ENCODE assay signal across 13 cellular contexts in genomic region chr14:68084256-68084655, GRCh38.
A peak's percentile ranks its signal among the peaks of the same experiment; 100 is the strongest.
DNase-seq lines count a peak whose midpoint lies in the region; ATAC-seq and TF ChIP-seq lines count a peak whose summit lies in the region.
"Had no signal": no experiment of that assay in that cellular context is flagged by ENCODE, and none has a peak within 500 bp of the region (broad histone marks: within the 10 kb centered on the region; RNA-seq: fewer than 3 reads in every experiment).

No MANE protein-coding gene starts in this region.

- intact Hi-C loops in adrenal gland (cut with DNase I): no loop called here
- intact Hi-C loops in activated CD4-positive, alpha-beta memory T cell treated with anti-CD3 and anti-CD28 coated beads for 36 hours (cut with micrococcal nuclease): no loop called here

- H3K4me1 ChIP-seq in adrenal gland (replicated peaks in 1 of 2): peaks cover 6 to 9% of the 10 kb centered on the region in 2 donors

- H3K36me3 Mint-ChIP-seq in activated CD4-positive, alpha-beta memory T cell treated with anti-CD3 and anti-CD28 coated beads for 36 hours: no peaks in the 10 kb centered on the region

- DNase-seq in AG09319 (ENCODE audit: extremely low read depth, low read depth): no peak
- no peak for DNase-seq in HFF-Myc (ENCODE audit: extremely low read depth, low read depth)
- DNase-seq in adrenal gland: no peak
- DNase-seq in kidney epithelial cell (ENCODE audit: low read depth): no peak
- no peak for DNase-seq in germinal center (ENCODE audit: low spot score)
- DNase-seq in activated CD4-positive, alpha-beta T cell treated with anti-CD3 and anti-CD28 coated beads, Interleukin-2, amount 50 U/mL, for 48 hours: no peak
- DNase-seq in activated CD4-positive, alpha-beta memory T cell treated with anti-CD3 and anti-CD28 coated beads for 36 hours: no peak
- DNase-seq: activated effector memory CD4-positive, alpha-beta T cell treated with anti-CD3 and anti-CD28 coated beads, Interleukin-2, amount 50 U/mL, for 16 hours; CD4-positive, alpha-beta T cell had no signal

- H3K36me3 ChIP-seq in adrenal gland (replicated peaks in 1 of 2) (no peaks in the 10 kb centered on the region), kidney epithelial cell (ENCODE audit: control insufficient read depth, insufficient read depth, low read length) (no peaks in the 10 kb centered on the region)
- H3K36me3 ChIP-seq: suprapubic skin had no signal

- no peaks in the 10 kb centered on the region for H3K9me3 Mint-ChIP-seq in activated CD4-positive, alpha-beta memory T cell treated with anti-CD3 and anti-CD28 coated beads for 36 hours
- H3K9me3 Mint-ChIP-seq: CD4-positive, alpha-beta T cell; T-helper 2 cell treated with Interferon-gamma antibody and Interleukin-4, amounts not matched to agents 5 μg/mL and 100 μg/mL, for 36 hours had no signal

- peak; percentile 12 for TF ChIP-seq CTCF in AG09319 (IDR thresholded peaks at IDR 0.05; ENCODE audit: low read depth, low read length)
- TF ChIP-seq CTCF in HFF-Myc (IDR thresholded peaks at IDR 0.05; ENCODE audit: low read depth, low read length, missing control alignments): peak; percentile 10
- TF ChIP-seq CTCF in adrenal gland (IDR thresholded peaks at IDR 0.05): peak in 4 of 6 experiments; percentile 7 to 21 (median 14)
- TF ChIP-seq CTCF in kidney epithelial cell (IDR thresholded peaks at IDR 0.05; ENCODE audit: insufficient read depth, low read length, poor library complexity, severe bottlenecking): peak; percentile 46

- no peak overlapping the region for H3K27ac ChIP-seq in adrenal gland
- H3K27ac ChIP-seq: epithelial cell of prostate, suprapubic skin had no signal

- CTCF ChIA-PET in activated CD4-positive, alpha-beta memory T cell treated with anti-CD3 and anti-CD28 coated beads for 36 hours (lab: Charles Lee): interaction anchor here (1.2 kb wide), 1 partner anchor 12 kb away, joined by 3 read pairs; no protein-coding TSS in a partner anchor

- no peaks in the 10 kb centered on the region for H3K27me3 ChIP-seq in adrenal gland
- H3K27me3 ChIP-seq in kidney epithelial cell (ENCODE audit: control insufficient read depth, insufficient read depth, low read length): no peaks in the 10 kb centered on the region
- H3K27me3 ChIP-seq: suprapubic skin had no signal

- no peaks in the 10 kb centered on the region for H3K9me3 ChIP-seq in adrenal gland (replicated peaks in 1 of 3)
- H3K9me3 ChIP-seq: suprapubic skin had no signal

- POLR2A ChIA-PET in activated CD4-positive, alpha-beta memory T cell treated with anti-CD3 and anti-CD28 coated beads for 36 hours (lab: Charles Lee): no interaction called here

- no peak for TF ChIP-seq POLR2A in adrenal gland (IDR thresholded peaks at IDR 0.05)

- H3K4me1 Mint-ChIP-seq in activated CD4-positive, alpha-beta memory T cell treated with anti-CD3 and anti-CD28 coated beads for 36 hours (ENCODE audit: low read depth): peaks cover 8% of the 10 kb centered on the region

- no peak overlapping the region for H3K4me3 Mint-ChIP-seq in activated CD4-positive, alpha-beta memory T cell treated with anti-CD3 and anti-CD28 coated beads for 36 hours
- H3K4me3 Mint-ChIP-seq: CD4-positive, alpha-beta T cell; T-helper 2 cell treated with Interferon-gamma antibody and Interleukin-4, amounts not matched to agents 5 μg/mL and 100 μg/mL, for 36 hours had no signal

- no peak for ATAC-seq in GM19467 (IDR thresholded peaks at IDR 0.05; ENCODE audit: unreplicated experiment)

- H3K4me3 ChIP-seq in HFF-Myc (replicated peaks; ENCODE audit: low read depth, low read length) (no peak overlapping the region), adrenal gland (no peak overlapping the region), kidney epithelial cell (ENCODE audit: low read depth, low read length) (no peak overlapping the region)
- H3K4me3 ChIP-seq: suprapubic skin had no signal

- H3K27ac Mint-ChIP-seq in activated CD4-positive, alpha-beta memory T cell treated with anti-CD3 and anti-CD28 coated beads for 36 hours: no peak overlapping the region
- H3K27ac Mint-ChIP-seq: CD4-positive, alpha-beta T cell; T-helper 2 cell treated with Interferon-gamma antibody and Interleukin-4, amounts not matched to agents 5 μg/mL and 100 μg/mL, for 36 hours had no signal

- H3K27me3 Mint-ChIP-seq in activated CD4-positive, alpha-beta memory T cell treated with anti-CD3 and anti-CD28 coated beads for 36 hours: no peaks in the 10 kb centered on the region
- H3K27me3 Mint-ChIP-seq: CD4-positive, alpha-beta T cell had no signal
